9 cellular contexts compared by ENCODE assay signal in the genomic region with DNA sequence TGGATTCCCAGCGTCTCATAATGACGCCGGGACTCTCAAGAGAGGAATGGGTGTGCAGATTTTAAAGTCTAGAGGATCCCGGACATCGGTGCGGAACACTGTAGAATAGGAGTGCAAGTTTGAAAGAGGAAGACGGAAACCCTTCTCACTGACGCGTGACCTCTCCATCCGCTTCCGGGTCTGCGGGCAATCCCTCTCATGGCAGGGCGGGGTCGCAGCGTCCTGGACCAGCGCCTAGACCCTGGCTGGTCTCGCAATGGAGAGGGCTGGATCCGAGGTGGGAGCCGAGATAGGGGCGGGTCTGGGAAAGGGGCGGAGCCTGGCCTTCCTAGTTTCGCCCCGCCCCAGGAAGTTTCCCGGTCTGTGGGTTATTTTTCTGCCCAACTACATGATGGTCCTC. TPM values are rescaled to one million over a fixed set of nuclear protein-coding genes. Genes with fewer than 3 reads are reported as not detected.
A peak's percentile ranks its signal among the peaks of the same experiment; 100 is the strongest.
DNase-seq lines count a peak whose midpoint lies in the region; TF ChIP-seq lines count a peak whose summit lies in the region.
"Had no signal": no experiment of that assay in that cellular context is flagged by ENCODE, and none has a peak within 500 bp of the region (broad histone marks: within the 10 kb centered on the region; RNA-seq: fewer than 3 reads in every experiment).

No MANE protein-coding gene starts in this region.

- no peaks in the 10 kb centered on the region for H3K36me3 ChIP-seq in GM23248 (ENCODE audit: low read depth)
- H3K36me3 ChIP-seq in rectal smooth muscle tissue (ENCODE audit: control insufficient read depth, insufficient read depth, low read length) = no peaks in the 10 kb centered on the region

- H3K9me3 ChIP-seq in GM23248 (ENCODE audit: low read depth) = no peaks in the 10 kb centered on the region

- no peaks in the 10 kb centered on the region for H3K4me1 ChIP-seq in GM23248 (ENCODE audit: insufficient read depth)
- H3K4me1 ChIP-seq in rectal smooth muscle tissue (ENCODE audit: control insufficient read depth, insufficient read depth, low read length) = no peaks in the 10 kb centered on the region

- H3K4me3 ChIP-seq in GM23248 (peak overlapping the region; percentile 56), foreskin fibroblast (ENCODE audit: low read depth in 1 of 2, low read length in 2 of 2) (no peak overlapping the region), rectal smooth muscle tissue (ENCODE audit: low read length) (peak overlapping the region; percentile 16)

- H3K27ac ChIP-seq in GM23248 (no peak overlapping the region), rectal smooth muscle tissue (ENCODE audit: low read depth, low read length) (no peak overlapping the region)

- peak; percentile 62 for DNase-seq in GM23248
- DNase-seq in T1000 (lab: John Stamatoyannopoulos, UW) = peak; percentile 71
- DNase-seq in foreskin fibroblast = peak; percentile 21 to 77
- no peak for DNase-seq in kidney glomerular epithelial cell (lab: John Stamatoyannopoulos, UW)
- no peak for DNase-seq in glomerular visceral epithelial cell (ENCODE audit: extremely low spot score)
- no peak for DNase-seq in HUDEP-2 (lab: John Stamatoyannopoulos, UW; ENCODE audit: unreplicated experiment in 76 of 76)
- DNase-seq: erythroblast, PC-3 had no signal

- H3K79me2 ChIP-seq in GM23248 (ENCODE audit: insufficient read depth) = peaks cover 3% of the 10 kb centered on the region

- TF ChIP-seq CTCF in foreskin fibroblast (IDR thresholded peaks at IDR 0.05; ENCODE audit: low read depth, low read length) = no peak

- no peaks in the 10 kb centered on the region for H3K9me2 ChIP-seq in GM23248 (ENCODE audit: insufficient read depth)

- no peaks in the 10 kb centered on the region for H3F3A ChIP-seq in GM23248 (ENCODE audit: insufficient read depth)

- WGBS in GM23248 (ENCODE audit: low coverage in 1 of 2, low lambda C conversion rate in 2 of 2, missing lambda C conversion rate in 2 of 2), 2 experiments = 16 to 25% methylated on average over 24 of the region's 24 CpGs

- H3K27me3 ChIP-seq in GM23248 (replicated peaks; ENCODE audit: insufficient read depth) = no peaks in the 10 kb centered on the region
- H3K27me3 ChIP-seq in rectal smooth muscle tissue (ENCODE audit: control insufficient read depth, insufficient read depth, low read length) = no peaks in the 10 kb centered on the region

- H3K9ac ChIP-seq in GM23248 (no peak overlapping the region), rectal smooth muscle tissue (ENCODE audit: low read length) (no peak overlapping the region)

- in situ Hi-C loops in GM23248 (cut with MboI) = no loop called here

- no peaks in the 10 kb centered on the region for H4K20me1 ChIP-seq in GM23248 (ENCODE audit: insufficient read depth)

- no peak overlapping the region for H3K4me2 ChIP-seq in GM23248 (ENCODE audit: unreplicated experiment)

- H2AFZ ChIP-seq in GM23248 = peak overlapping the region; percentile 79

RNA-seq across cellular contexts. Expression of gene ZNF845, which starts 4.6 kb away (rescaled TPM):
- total RNA-seq in GM23248 (2014; rRNA removed; shearing (Covaris generic)) = 5.2 and 7.5 TPM in 2 replicates
- 3.1 and 3.5 TPM in 2 replicates for polyA plus RNA-seq in GM23248 (2016; fragmentation: Nextera tagmentation; extraction: Ambion mirVana)

RNA-seq across cellular contexts. Expression of gene ZNF525, which starts 36.5 kb away (rescaled TPM):
- 3.6 and 7.6 TPM in 2 replicates for total RNA-seq in GM23248 (2014; rRNA removed; shearing (Covaris generic))
- 1.9 and 2.0 TPM in 2 replicates for polyA plus RNA-seq in GM23248 (2016; fragmentation: Nextera tagmentation; extraction: Ambion mirVana)

Comparison
In these comparisons a context has a peak if more than half of its experiments do, and no peak if none do; other contexts are left out.
1. DNase-seq: peak in GM23248 (single experiment), T1000 (single experiment) and foreskin fibroblast (2 of 2); none in kidney glomerular epithelial cell (single experiment), glomerular visceral epithelial cell (single experiment) and HUDEP-2 (0 of 76).
2. H3K4me3 ChIP-seq: peak in GM23248 (single experiment) and rectal smooth muscle tissue (single experiment); none in foreskin fibroblast (0 of 2).